In genomic region chr4:26260571-26260970, GRCh38 we compare ENCODE assay signal across 28 cellular contexts.
"Had no signal": no experiment of that assay in that cellular context is flagged by ENCODE, and none has a peak within 500 bp of the region (broad histone marks: within the 10 kb centered on the region; RNA-seq: fewer than 3 reads in every experiment).

No MANE protein-coding gene starts in this region.

- H3K9ac ChIP-seq: neural progenitor cell had no signal

- H3K9me3 ChIP-seq: esophagus squamous epithelium, prostate gland, right atrium auricular region, sigmoid colon, stomach, thyroid gland, vagina had no signal

- ATAC-seq: effector memory CD8-positive, alpha-beta T cell; left lung; naive thymus-derived CD4-positive, alpha-beta T cell; stimulated activated effector memory CD8-positive, alpha-beta T cell treated with anti-CD3 and anti-CD28 coated beads, Interleukin-12 subunit alpha, Interleukin-12 subunit beta, amount 100 ng/mL, for 72 hours had no signal

- DNase-seq: effector memory CD8-positive, alpha-beta T cell; erythroblast; esophagus squamous epithelium; foreskin melanocyte; glutamatergic neuron; heart right ventricle; hippocampal formation; left cardiac atrium; left lung; mesenchymal stem cell; naive thymus-derived CD4-positive, alpha-beta T cell; nucleus accumbens; sigmoid colon; stimulated activated CD4-positive, alpha-beta T cell treated with anti-CD3 and anti-CD28 coated beads, Interleukin-2, amount 100 ng/mL, for 24 hours; stimulated activated CD4-positive, alpha-beta T cell treated with anti-CD3 and anti-CD28 coated beads, Interleukin-4, amount 100 ng/mL, for 24 hours; stimulated activated naive CD4-positive, alpha-beta T cell treated with Interleukin-2 at 50 U/mL for 16 hours; stomach; thyroid gland; trophoblast cell had no signal

- H3K36me3 ChIP-seq: esophagus squamous epithelium, heart right ventricle, left lung, neural progenitor cell, prostate gland, right atrium auricular region, sigmoid colon, stomach, thyroid gland, vagina had no signal

- H3K4me3 Mint-ChIP-seq: effector memory CD8-positive, alpha-beta T cell; mesothelial cell of epicardium; naive thymus-derived CD4-positive, alpha-beta T cell; nephron; neural progenitor cell; stimulated activated effector memory CD8-positive, alpha-beta T cell treated with anti-CD3 and anti-CD28 coated beads, Interleukin-12 subunit alpha, Interleukin-12 subunit beta, amount 100 ng/mL, for 72 hours had no signal

- H3K36me3 Mint-ChIP-seq: mesothelial cell of epicardium; neural progenitor cell; stimulated activated effector memory CD8-positive, alpha-beta T cell treated with anti-CD3 and anti-CD28 coated beads, Interleukin-12 subunit alpha, Interleukin-12 subunit beta, amount 100 ng/mL, for 72 hours had no signal

- H3K9me3 Mint-ChIP-seq: stimulated activated effector memory CD8-positive, alpha-beta T cell treated with anti-CD3 and anti-CD28 coated beads, Interleukin-12 subunit alpha, Interleukin-12 subunit beta, amount 100 ng/mL, for 72 hours had no signal

- H3K4me1 Mint-ChIP-seq: mesothelial cell of epicardium, neural progenitor cell had no signal

- H3K4me1 ChIP-seq: esophagus squamous epithelium, neural progenitor cell, prostate gland, right atrium auricular region, stomach, thyroid gland, vagina had no signal

- H3K4me2 ChIP-seq: neural progenitor cell had no signal

- H3K27ac Mint-ChIP-seq: effector memory CD8-positive, alpha-beta T cell; mesothelial cell of epicardium; naive thymus-derived CD4-positive, alpha-beta T cell; nephron; neural progenitor cell; stimulated activated effector memory CD8-positive, alpha-beta T cell treated with anti-CD3 and anti-CD28 coated beads, Interleukin-12 subunit alpha, Interleukin-12 subunit beta, amount 100 ng/mL, for 72 hours had no signal

- H3K27me3 ChIP-seq: esophagus squamous epithelium, left lung, neural progenitor cell, right atrium auricular region, sigmoid colon, stomach, thyroid gland, vagina had no signal

- H3K4me3 ChIP-seq: esophagus squamous epithelium, heart right ventricle, left lung, neural progenitor cell, prostate gland, right atrium auricular region, sigmoid colon, stomach, thyroid gland, vagina had no signal

- H2AFZ ChIP-seq: neural progenitor cell had no signal

- FAIRE-seq: endometrium, islet of Langerhans had no signal

- H3K27ac ChIP-seq: esophagus squamous epithelium, neural progenitor cell, prostate gland, right atrium auricular region, sigmoid colon, stomach, thyroid gland, vagina had no signal
